ENCODE assay signal across 1 cellular context in genomic region chr11:86486261-86487030, GRCh38.
TF ChIP-seq lines count a peak whose summit lies in the region.

No MANE protein-coding gene starts in this region.

TF ChIP-seq in GM12878, 131 proteins besides CTCF, POLR2A, EP300 and RAD21 (continued from another document and continues in another):
- TF ChIP-seq HSF1 (IDR thresholded peaks at IDR 0.05; ENCODE audit: low read depth, low read length) (no peak), RB1 (IDR thresholded peaks at IDR 0.05; ENCODE audit: borderline replicate concordance) (no peak), CBFB (IDR thresholded peaks at IDR 0.05; ENCODE audit: low read depth) (no peak), ESRRA (IDR thresholded peaks at IDR 0.05; ENCODE audit: low read length) (no peak), PKNOX1 (IDR thresholded peaks at IDR 0.05) (peak; percentile 78), MEF2B (IDR thresholded peaks at IDR 0.05; ENCODE audit: partially characterized antibody, poor library complexity, severe bottlenecking) (peak; percentile 58), MTA3 (IDR thresholded peaks at IDR 0.05; ENCODE audit: borderline replicate concordance, low read length) (no peak), ZBTB33 (IDR thresholded peaks at IDR 0.05) (peak; percentile 41; the same call in 1 of the 2 replicates), TAF1 (IDR thresholded peaks at IDR 0.05; ENCODE audit: borderline replicate concordance, low read depth, low read length) (no peak), HDAC6 (IDR thresholded peaks at IDR 0.05; ENCODE audit: unreplicated experiment) (no peak), BCL11A (IDR thresholded peaks at IDR 0.05; ENCODE audit: low read depth, low read length) (peak; percentile 62; the same call in 1 of the 2 replicates), IRF4 (IDR thresholded peaks at IDR 0.05; ENCODE audit: low read depth, low read length) (no peak), IKZF1 (conservative IDR thresholded peaks at IDR 0.05) (peak; percentile 93), ATF2 (IDR thresholded peaks at IDR 0.05; ENCODE audit: low read length) (no peak), REST (IDR thresholded peaks at IDR 0.05; ENCODE audit: low read depth, low read length) (no peak), ATF7 (IDR thresholded peaks at IDR 0.05; ENCODE audit: low read depth) (peak; percentile 76), MTA2 (IDR thresholded peaks at IDR 0.05; ENCODE audit: low read depth) (peak; percentile 98), PML (IDR thresholded peaks at IDR 0.05; ENCODE audit: low read length) (no peak), NR2C1 (IDR thresholded peaks at IDR 0.05) (peak; percentile 79), HDAC2 (IDR thresholded peaks at IDR 0.05) (no peak), MYC (IDR thresholded peaks at IDR 0.05; ENCODE audit: insufficient read depth, insufficient read length, insufficient replicate concordance, low read length, severe bottlenecking) (no peak), CUX1 (IDR thresholded peaks at IDR 0.05; ENCODE audit: insufficient replicate concordance, low read depth, low read length) (no peak), RELB (IDR thresholded peaks at IDR 0.05; ENCODE audit: low read depth) (peak; percentile 79), IRF3 (IDR thresholded peaks at IDR 0.05) (no peak), BRCA1 (IDR thresholded peaks at IDR 0.05; ENCODE audit: low read depth, low read length) (no peak), SMARCA5 (IDR thresholded peaks at IDR 0.05) (no peak), ZNF384 (IDR thresholded peaks at IDR 0.05; ENCODE audit: borderline replicate concordance, low read depth, low read length) (no peak), ZBTB4 (CRISPR knock-in tag; IDR thresholded peaks at IDR 0.05) (no peak), BHLHE40 (IDR thresholded peaks at IDR 0.05; ENCODE audit: borderline replicate concordance in 1 of 2, low read depth in 2 of 2, low read length in 1 of 2) (peak in 1 of 2 experiments; percentile 81; a peak in 2 of 4 replicates), NFYA (IDR thresholded peaks at IDR 0.05; ENCODE audit: borderline replicate concordance, low read depth, low read length) (no peak), NFIC (IDR thresholded peaks at IDR 0.05; ENCODE audit: low read depth, low read length) (no peak), USF1 (IDR thresholded peaks at IDR 0.05; ENCODE audit: borderline replicate concordance, extremely low read length, insufficient read depth, low read depth, low read length) (no peak), TCF3 (IDR thresholded peaks at IDR 0.05; ENCODE audit: borderline replicate concordance, insufficient read depth, low read depth, low read length) (no peak), RBBP5 (conservative IDR thresholded peaks at IDR 0.05) (no peak), YBX1 (IDR thresholded peaks at IDR 0.05) (no peak)
